In genomic region chr2:192195548-192196418, GRCh38 we compare ENCODE assay signal across 8 cellular contexts. TPM values are rescaled to one million over a fixed set of nuclear protein-coding genes. Genes with fewer than 3 reads are reported as not detected.
DNase-seq lines count a peak whose midpoint lies in the region; ATAC-seq and TF ChIP-seq lines count a peak whose summit lies in the region.

No MANE protein-coding gene starts in this region.

- H3K4me1 ChIP-seq in HUES48 (ENCODE audit: control insufficient read depth, insufficient read depth, low read length) (peaks cover 22% of the 10 kb centered on the region), osteoblast (ENCODE audit: insufficient read depth, low read length) (peaks cover 21% of the 10 kb centered on the region)

- no peak for ATAC-seq in activated naive CD8-positive, alpha-beta T cell treated with anti-CD3 and anti-CD28 coated beads, Interleukin-2, amount 10 ng/mL, durations not matched to agents 7 days and 5 days (ENCODE audit: low read depth)
- ATAC-seq in GM19324 (IDR thresholded peaks at IDR 0.05; ENCODE audit: low FRiP score, unreplicated experiment), result no peak

- no peaks in the 10 kb centered on the region for H3K79me2 ChIP-seq in osteoblast (ENCODE audit: insufficient read depth, low read length)

- H3K36me3 Mint-ChIP-seq in activated naive CD8-positive, alpha-beta T cell treated with anti-CD3 and anti-CD28 coated beads, Interleukin-2, amount 10 ng/mL, durations not matched to agents 7 days and 5 days, result no peaks in the 10 kb centered on the region

- H3K27me3 ChIP-seq in HUES48 (ENCODE audit: control insufficient read depth, insufficient read depth, low read length), result peaks cover 74% of the 10 kb centered on the region
- H3K27me3 ChIP-seq in osteoblast (ENCODE audit: insufficient read depth, low read length), result peaks cover 89% of the 10 kb centered on the region

- peaks cover 14% of the 10 kb centered on the region for H3K4me1 Mint-ChIP-seq in activated naive CD8-positive, alpha-beta T cell treated with anti-CD3 and anti-CD28 coated beads, Interleukin-2, amount 10 ng/mL, durations not matched to agents 7 days and 5 days

- H3K4me3 ChIP-seq in HUES48 (ENCODE audit: low read depth, low read length), result peak overlapping the region; percentile 74
- H3K4me3 ChIP-seq in osteoblast (ENCODE audit: insufficient read depth, low read length), result peak overlapping the region; percentile 75

- H3K9me3 Mint-ChIP-seq in activated naive CD8-positive, alpha-beta T cell treated with anti-CD3 and anti-CD28 coated beads, Interleukin-2, amount 10 ng/mL, durations not matched to agents 7 days and 5 days, result no peaks in the 10 kb centered on the region

- H3K9ac ChIP-seq in HUES48 (ENCODE audit: low read depth, low read length), result no peak overlapping the region

- no peaks in the 10 kb centered on the region for H3K9me3 ChIP-seq in HUES48 (ENCODE audit: control insufficient read depth, insufficient read depth, low read length)
- H3K9me3 ChIP-seq in osteoblast (ENCODE audit: low read depth, low read length), result no peaks in the 10 kb centered on the region

- TF ChIP-seq CTCF in osteoblast (IDR thresholded peaks at IDR 0.05; ENCODE audit: extremely low read depth, low read depth, low read length), result no peak

- H4K20me1 ChIP-seq in osteoblast (ENCODE audit: insufficient read depth, low read length), result no peaks in the 10 kb centered on the region

- DNase-seq in activated gamma-delta T cell treated with Interleukin-2 at 50 U/mL for 16 hours (peak; percentile 3), activated gamma-delta T cell (lab: John Stamatoyannopoulos, UW) (no peak), cardiac septum (ENCODE audit: low spot score) (peak; percentile 58), osteoblast (ENCODE audit: insufficient read length, low spot score, missing footprints) (peak; percentile 80), DMS153 treated with DMSO at 0.1 percent for 48 hours (lab: John Stamatoyannopoulos, UW; ENCODE audit: unreplicated experiment) (no peak)
- DNase-seq in activated naive CD8-positive, alpha-beta T cell treated with anti-CD3 and anti-CD28 coated beads, Interleukin-2, amount 10 ng/mL, durations not matched to agents 7 days and 5 days, result peak; percentile 35

- H2AFZ ChIP-seq in osteoblast (ENCODE audit: low read length), result peak overlapping the region; percentile 88

- no peak overlapping the region for H3K27ac Mint-ChIP-seq in activated naive CD8-positive, alpha-beta T cell treated with anti-CD3 and anti-CD28 coated beads, Interleukin-2, amount 10 ng/mL, durations not matched to agents 7 days and 5 days

- peak overlapping the region; percentile 76 for H3K4me3 Mint-ChIP-seq in activated naive CD8-positive, alpha-beta T cell treated with anti-CD3 and anti-CD28 coated beads, Interleukin-2, amount 10 ng/mL, durations not matched to agents 7 days and 5 days

- H3K27me3 Mint-ChIP-seq in activated naive CD8-positive, alpha-beta T cell treated with anti-CD3 and anti-CD28 coated beads, Interleukin-2, amount 10 ng/mL, durations not matched to agents 7 days and 5 days, result peaks cover 81% of the 10 kb centered on the region

- H3K36me3 ChIP-seq in HUES48 (ENCODE audit: control insufficient read depth, insufficient read depth, low read length) (no peaks in the 10 kb centered on the region), osteoblast (ENCODE audit: insufficient read depth, low read length) (no peaks in the 10 kb centered on the region)

- H3K4me2 ChIP-seq in osteoblast (ENCODE audit: insufficient read depth, low read length), result peak overlapping the region; percentile 90

- POLR2A ChIA-PET in activated naive CD8-positive, alpha-beta T cell treated with anti-CD3 and anti-CD28 coated beads, Interleukin-2, amount 10 ng/mL, durations not matched to agents 7 days and 5 days (lab: Charles Lee), result no interaction called here

- intact Hi-C loops in cardiac septum (cut with DNase I), result no loop called here

- H3K27ac ChIP-seq in HUES48 (ENCODE audit: low read depth, low read length) (no peak overlapping the region), osteoblast (ENCODE audit: low read depth, low read length) (no peak overlapping the region)

RNA-seq across cellular contexts. Expression of gene TMEFF2, which starts 1.1 kb away (rescaled TPM):
- not detected for total RNA-seq in activated naive CD8-positive, alpha-beta T cell treated with anti-CD3 and anti-CD28 coated beads, Interleukin-2, amount 10 ng/mL, durations not matched to agents 7 days and 5 days
- total RNA-seq in cardiac septum (not detected), osteoblast (under 0.01 TPM in 2 replicates)

Comparison
In these comparisons a context has a peak if more than half of its experiments do, and no peak if none do; other contexts are left out.
1. DNase-seq: peak in activated gamma-delta T cell treated with Interleukin-2 at 50 U/mL for 16 hours (single experiment), activated naive CD8-positive, alpha-beta T cell treated with anti-CD3 and anti-CD28 coated beads, Interleukin-2, amount 10 ng/mL, durations not matched to agents 7 days and 5 days (single experiment), cardiac septum (single experiment) and osteoblast (single experiment); none in activated gamma-delta T cell (single experiment) and DMS153 treated with DMSO at 0.1 percent for 48 hours (single experiment).